Comparison of ENCODE assay signal across 15 cellular contexts in the genomic region with DNA sequence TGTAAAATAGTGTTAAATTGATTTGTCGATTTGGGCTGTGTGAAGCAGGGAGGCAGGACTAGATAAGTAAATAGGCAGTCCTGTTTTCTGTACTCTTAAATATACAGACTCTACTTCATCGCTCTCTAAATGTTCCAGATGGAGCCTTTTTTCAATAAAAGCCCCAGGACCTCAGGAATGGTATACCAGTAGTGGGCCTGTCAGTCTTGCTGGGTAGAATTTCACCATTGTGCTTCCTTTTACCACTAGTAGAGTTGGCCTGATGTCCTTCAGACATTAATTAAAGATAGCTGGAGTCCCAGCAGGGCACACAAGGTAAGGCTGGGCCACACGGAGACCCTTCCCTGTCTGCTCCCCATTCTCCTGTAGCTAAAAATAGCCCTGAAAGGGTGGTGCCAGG. TPM values are rescaled to one million over a fixed set of nuclear protein-coding genes. Genes with fewer than 3 reads are reported as not detected.
A peak's percentile ranks its signal among the peaks of the same experiment; 100 is the strongest.
DNase-seq lines count a peak whose midpoint lies in the region; ATAC-seq, FAIRE-seq and TF ChIP-seq lines count a peak whose summit lies in the region.
"Had no signal": no experiment of that assay in that cellular context is flagged by ENCODE, and none has a peak within 500 bp of the region (broad histone marks: within the 10 kb centered on the region; RNA-seq: fewer than 3 reads in every experiment).

No MANE protein-coding gene starts in this region.

- peaks cover 37% of the 10 kb centered on the region for H3K4me1 ChIP-seq in DND-41 (ENCODE audit: insufficient read depth, low read length)
- H3K4me1 ChIP-seq in kidney (ENCODE audit: control insufficient read depth in 1 of 2, insufficient read depth in 1 of 2, low read depth in 1 of 2, low read length in 2 of 2): peaks cover 28 to 40% of the 10 kb centered on the region in 2 donors
- H3K4me1 ChIP-seq in stomach: peaks cover 74 to 100% (median 83%) of the 10 kb centered on the region in 4 donors

- H4K20me1 ChIP-seq in DND-41 (ENCODE audit: insufficient read depth, low read length): peaks cover 25% of the 10 kb centered on the region; the same call in 1 of the 2 replicates

- H3K36me3 Mint-ChIP-seq in T-cell: peaks cover 9% of the 10 kb centered on the region
- peaks cover 50% of the 10 kb centered on the region for H3K36me3 Mint-ChIP-seq in activated CD8-positive, alpha-beta memory T cell treated with anti-CD3 and anti-CD28 coated beads, Interleukin-2, amount 10 ng/mL, durations not matched to agents 7 days and 5 days

- no peaks in the 10 kb centered on the region for H3K9me3 ChIP-seq in DND-41 (ENCODE audit: insufficient read depth, low read length, severe bottlenecking)
- H3K9me3 ChIP-seq in kidney (ENCODE audit: control insufficient read depth in 1 of 2, low read length in 2 of 2): no peaks in the 10 kb centered on the region
- H3K9me3 ChIP-seq in stomach: no peaks in the 10 kb centered on the region

- no peaks in the 10 kb centered on the region for H3K27me3 Mint-ChIP-seq in T-cell
- no peaks in the 10 kb centered on the region for H3K27me3 Mint-ChIP-seq in activated CD8-positive, alpha-beta memory T cell treated with anti-CD3 and anti-CD28 coated beads, Interleukin-2, amount 10 ng/mL, durations not matched to agents 7 days and 5 days
- H3K27me3 Mint-ChIP-seq: activated naive CD4-positive, alpha-beta T cell treated with anti-CD3 and anti-CD28 coated beads, Interleukin-2, amount 10 ng/mL, durations not matched to agents 7 days and 5 days had no signal

- H3K27ac ChIP-seq in DND-41 (ENCODE audit: low read length) (no peak overlapping the region), kidney (ENCODE audit: low read depth in 2 of 2, low read length in 2 of 2) (peak overlapping the region in 1 of 2 donors; percentile 87), stomach (peak overlapping the region; percentile 46 to 80 (median 69))

- H3K27ac Mint-ChIP-seq in T-cell: no peak overlapping the region
- no peak overlapping the region for H3K27ac Mint-ChIP-seq in activated CD8-positive, alpha-beta memory T cell treated with anti-CD3 and anti-CD28 coated beads, Interleukin-2, amount 10 ng/mL, durations not matched to agents 7 days and 5 days
- H3K27ac Mint-ChIP-seq: activated naive CD4-positive, alpha-beta T cell treated with anti-CD3 and anti-CD28 coated beads, Interleukin-2, amount 10 ng/mL, durations not matched to agents 7 days and 5 days had no signal

- DNase-seq in DND-41: no peak
- DNase-seq in T-cell: no peak
- no peak for DNase-seq in kidney
- no peak for DNase-seq in stomach
- no peak for DNase-seq in activated CD8-positive, alpha-beta memory T cell treated with anti-CD3 and anti-CD28 coated beads, Interleukin-2, amount 10 ng/mL, durations not matched to agents 7 days and 5 days
- no peak for DNase-seq in foreskin melanocyte
- DNase-seq in LoVo (ENCODE audit: low spot score): no peak
- DNase-seq: activated CD4-positive, alpha-beta T cell treated with anti-CD3 and anti-CD28 coated beads for 48 hours; activated naive CD4-positive, alpha-beta T cell treated with anti-CD3 and anti-CD28 coated beads, Interleukin-2, amount 10 ng/mL, durations not matched to agents 7 days and 5 days; NCI-H1092; NCI-H526 treated with DMSO at 0.1 percent for 48 hours; nucleus accumbens; stimulated activated CD4-positive, alpha-beta T cell treated with anti-CD3 and anti-CD28 coated beads, Interleukin-4, amount 100 ng/mL, for 1 hour had no signal

- H3K4me2 ChIP-seq in DND-41 (ENCODE audit: insufficient read depth, low read length): 0 out of 2 replicates have a peak overlapping the region, but pooled peaks have one; percentile 5

- TF ChIP-seq CTCF in DND-41 (IDR thresholded peaks at IDR 0.05; ENCODE audit: borderline replicate concordance, extremely low read depth, low read length, poor library complexity, severe bottlenecking) (no peak), kidney (IDR thresholded peaks at IDR 0.05; ENCODE audit: borderline replicate concordance, extremely low read depth, insufficient read depth) (no peak), stomach (IDR thresholded peaks at IDR 0.05) (no peak)

- H3K4me3 ChIP-seq in DND-41 (ENCODE audit: low read depth in 1 of 2, low read length in 2 of 2) (no peak overlapping the region), kidney (ENCODE audit: low read length in 2 of 2) (peak overlapping the region; percentile 2 to 22), stomach (peak overlapping the region in 2 of 4 donors; percentile 14 to 96)
- H3K4me3 ChIP-seq: GM12878 had no signal

- H3K36me3 ChIP-seq in DND-41 (ENCODE audit: insufficient read depth, low read length): peaks cover 10% of the 10 kb centered on the region
- H3K36me3 ChIP-seq in kidney (ENCODE audit: control insufficient read depth in 1 of 2, insufficient read depth in 2 of 2, low read length in 2 of 2): no peaks in the 10 kb centered on the region
- peaks cover 0 to 5% (median 0%) of the 10 kb centered on the region in 4 donors for H3K36me3 ChIP-seq in stomach

- H3K27me3 ChIP-seq in DND-41 (ENCODE audit: insufficient read depth, low read length, poor library complexity) (no peaks in the 10 kb centered on the region), stomach (no peaks in the 10 kb centered on the region)

- no peak for TF ChIP-seq EP300 in stomach (IDR thresholded peaks at IDR 0.05)

- peaks cover 23 to 72% (median 65%) of the 10 kb centered on the region in 3 donors for H3K4me1 Mint-ChIP-seq in T-cell
- H3K4me1 Mint-ChIP-seq in activated CD8-positive, alpha-beta memory T cell treated with anti-CD3 and anti-CD28 coated beads, Interleukin-2, amount 10 ng/mL, durations not matched to agents 7 days and 5 days: peaks cover 49% of the 10 kb centered on the region

- POLR2A ChIA-PET in T-cell (lab: Charles Lee): interaction anchor here in 1 of 2 donors (0.6 kb wide), 1 partner anchor 274 kb away, joined by 7 read pairs; no protein-coding TSS in a partner anchor

- H3K9ac ChIP-seq in DND-41 (ENCODE audit: low read depth, low read length) (no peak overlapping the region), kidney (ENCODE audit: low read length in 2 of 2) (peak overlapping the region in 1 of 2 donors; percentile 55)

- no peak for TF ChIP-seq POLR2A in stomach (IDR thresholded peaks at IDR 0.05)

- 47 to 57% (median 49%) methylated on average over 3 of the region's 3 CpGs for WGBS in stomach, 5 donors

- H3K9me3 Mint-ChIP-seq in T-cell: no peaks in the 10 kb centered on the region
- no peaks in the 10 kb centered on the region for H3K9me3 Mint-ChIP-seq in activated CD8-positive, alpha-beta memory T cell treated with anti-CD3 and anti-CD28 coated beads, Interleukin-2, amount 10 ng/mL, durations not matched to agents 7 days and 5 days (ENCODE audit: low read depth)
- H3K9me3 Mint-ChIP-seq: activated naive CD4-positive, alpha-beta T cell treated with anti-CD3 and anti-CD28 coated beads, Interleukin-2, amount 10 ng/mL, durations not matched to agents 7 days and 5 days had no signal

- FAIRE-seq in kidney (lab: Jason Lieb, UNC): no peak
- FAIRE-seq: GM12878 had no signal

- peaks cover 39% of the 10 kb centered on the region for H3K79me2 ChIP-seq in DND-41 (ENCODE audit: insufficient read depth, low read length)

- H2AFZ ChIP-seq in DND-41 (ENCODE audit: low read depth, low read length): no peak overlapping the region

- no peak for ATAC-seq in DND-41 (ENCODE audit: insufficient read depth, low read depth)
- ATAC-seq in T-cell (replicated peaks in 1 of 4): no peak
- ATAC-seq in activated CD8-positive, alpha-beta memory T cell treated with anti-CD3 and anti-CD28 coated beads, Interleukin-2, amount 10 ng/mL, durations not matched to agents 7 days and 5 days: no peak
- ATAC-seq in HG02885 (IDR thresholded peaks at IDR 0.05; ENCODE audit: poor library complexity, unreplicated experiment): no peak
- ATAC-seq: GM12878 had no signal

- H3K4me3 Mint-ChIP-seq in T-cell: peak overlapping the region in 2 of 3 donors; percentile 44 to 51
- H3K4me3 Mint-ChIP-seq in activated CD8-positive, alpha-beta memory T cell treated with anti-CD3 and anti-CD28 coated beads, Interleukin-2, amount 10 ng/mL, durations not matched to agents 7 days and 5 days: no peak overlapping the region
- H3K4me3 Mint-ChIP-seq: activated naive CD4-positive, alpha-beta T cell treated with anti-CD3 and anti-CD28 coated beads, Interleukin-2, amount 10 ng/mL, durations not matched to agents 7 days and 5 days had no signal

- intact Hi-C loops in kidney (cut with DNase I): no loop called here
- intact Hi-C loops in stomach (cut with DNase I; ENCODE audit: low total_unique reads): no loop called here

- CTCF ChIA-PET in T-cell (lab: Charles Lee): interaction anchor here in 1 of 2 donors (0.8 kb wide), 1 partner anchor 344 kb away, joined by 3 read pairs; no protein-coding TSS in a partner anchor
- CTCF ChIA-PET in activated CD8-positive, alpha-beta memory T cell treated with anti-CD3 and anti-CD28 coated beads, Interleukin-2, amount 10 ng/mL, durations not matched to agents 7 days and 5 days (lab: Charles Lee): interaction anchor here (1.0 to 1.2 kb wide), 2 partner anchors 341 to 421 kb away, joined by 3 read pairs; no protein-coding TSS in a partner anchor

RNA-seq across cellular contexts. Expression of a gene that starts 6.0 kb away (rescaled TPM):
- total RNA-seq in T-cell (10 to 100 TPM; 13.7 to 35.7 (median 31.1) TPM), kidney (40.5 TPM), stomach (10 to 100 TPM; 23.9 to 77.9 (median 40.4) TPM)
- polyA plus RNA-seq in kidney (ENCODE audit: insufficient read depth, low read depth, low replicate concordance) (10.4 TPM), stomach (10 to 100 TPM in 2 of 3 donors, 1 to 10 TPM in 1; 4.4 to 14.2 (median 12.5) TPM)
- 10 to 100 TPM; 35.2 to 45.3 TPM for total RNA-seq in activated CD8-positive, alpha-beta memory T cell treated with anti-CD3 and anti-CD28 coated beads, Interleukin-2, amount 10 ng/mL, durations not matched to agents 7 days and 5 days

Comparison
In these comparisons a context has a peak if more than half of its experiments do, and no peak if none do; other contexts are left out.
1. H3K4me3 ChIP-seq: peak in kidney (2 of 2); none in DND-41 (0 of 2).